Comparison of ENCODE assay signal across 23 cellular contexts in the genomic region with DNA sequence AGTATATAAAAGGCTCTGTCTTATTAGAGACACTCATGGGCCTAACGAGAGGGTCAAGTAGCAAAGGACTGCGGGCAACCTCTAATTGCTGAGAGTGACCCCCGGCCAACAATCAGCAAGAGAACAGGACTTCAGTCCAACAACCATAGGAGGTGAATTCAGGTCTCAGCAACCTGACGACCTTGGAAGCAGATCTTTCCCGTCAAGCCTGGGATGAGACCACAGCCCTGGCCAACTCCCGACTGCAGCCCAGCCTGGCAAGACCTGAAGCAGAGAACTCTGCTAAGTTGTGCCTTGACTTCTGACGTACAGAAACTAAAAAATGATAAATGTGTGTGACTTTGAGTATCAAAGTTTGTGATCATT.
"Had no signal": no experiment of that assay in that cellular context is flagged by ENCODE, and none has a peak within 500 bp of the region (broad histone marks: within the 10 kb centered on the region; RNA-seq: fewer than 3 reads in every experiment).

No MANE protein-coding gene starts in this region.

- H3K27me3 Mint-ChIP-seq: memory B cell; stimulated activated memory B cell treated with anti-CD40 and anti-IgM and Interleukin-4, amounts not matched to agents 10 μg/mL and 1 μg/mL and 100 μg/mL, for 72 hours had no signal

- H3K4me1 ChIP-seq: foreskin keratinocyte had no signal

- H3K36me3 ChIP-seq: ovary had no signal

- H3K27ac Mint-ChIP-seq: memory B cell; natural killer cell; stimulated activated memory B cell treated with anti-CD40 and anti-IgM and Interleukin-4, amounts not matched to agents 10 μg/mL and 1 μg/mL and 100 μg/mL, for 72 hours; type B pancreatic cell had no signal

- H3K4me3 Mint-ChIP-seq: memory B cell; natural killer cell; stimulated activated memory B cell treated with anti-CD40 and anti-IgM and Interleukin-4, amounts not matched to agents 10 μg/mL and 1 μg/mL and 100 μg/mL, for 72 hours; type B pancreatic cell had no signal

- H3K9me3 ChIP-seq: esophagus muscularis mucosa, ovary, sigmoid colon, spleen, testis, tibial artery had no signal

- H3K4me3 ChIP-seq: dorsolateral prefrontal cortex, esophagus muscularis mucosa, hepatocyte, lung, ovary, sigmoid colon, spleen, testis, tibial artery had no signal

- H3K27ac ChIP-seq: dorsolateral prefrontal cortex, foreskin keratinocyte, hepatocyte, tibial artery had no signal

- H3K36me3 Mint-ChIP-seq: natural killer cell; stimulated activated memory B cell treated with anti-CD40 and anti-IgM and Interleukin-4, amounts not matched to agents 10 μg/mL and 1 μg/mL and 100 μg/mL, for 72 hours; type B pancreatic cell had no signal

- DNase-seq: cerebellar nuclear complex; dorsolateral prefrontal cortex; effector CD4-positive, alpha-beta T cell; foreskin keratinocyte; kidney; natural killer cell; occipital lobe; ovary; posterior cingulate gyrus; retina; sigmoid colon; spleen; stimulated activated CD4-positive, alpha-beta T cell treated with anti-CD3 and anti-CD28 coated beads, Interleukin-4, amount 100 ng/mL, for 4 hours; stimulated activated naive CD8-positive, alpha-beta T cell treated with anti-CD3 and anti-CD28 coated beads, Interleukin-15, Interleukin-2, amounts not matched to agents 100 U/mL and 50 U/mL, for 24 hours; substantia nigra had no signal

- H3K27me3 ChIP-seq: esophagus muscularis mucosa, foreskin keratinocyte, hepatocyte, ovary, sigmoid colon, testis, tibial artery had no signal

- ATAC-seq: foreskin keratinocyte; natural killer cell; stimulated activated memory B cell treated with anti-CD40 and anti-IgM and Interleukin-4, amounts not matched to agents 10 μg/mL and 1 μg/mL and 100 μg/mL, for 72 hours; stimulated activated naive CD8-positive, alpha-beta T cell treated with anti-CD3 and anti-CD28 coated beads, Interleukin-15, Interleukin-2, amounts not matched to agents 100 U/mL and 50 U/mL, for 24 hours had no signal
